ENCODE assay signal across 8 cellular contexts in the genomic region with DNA sequence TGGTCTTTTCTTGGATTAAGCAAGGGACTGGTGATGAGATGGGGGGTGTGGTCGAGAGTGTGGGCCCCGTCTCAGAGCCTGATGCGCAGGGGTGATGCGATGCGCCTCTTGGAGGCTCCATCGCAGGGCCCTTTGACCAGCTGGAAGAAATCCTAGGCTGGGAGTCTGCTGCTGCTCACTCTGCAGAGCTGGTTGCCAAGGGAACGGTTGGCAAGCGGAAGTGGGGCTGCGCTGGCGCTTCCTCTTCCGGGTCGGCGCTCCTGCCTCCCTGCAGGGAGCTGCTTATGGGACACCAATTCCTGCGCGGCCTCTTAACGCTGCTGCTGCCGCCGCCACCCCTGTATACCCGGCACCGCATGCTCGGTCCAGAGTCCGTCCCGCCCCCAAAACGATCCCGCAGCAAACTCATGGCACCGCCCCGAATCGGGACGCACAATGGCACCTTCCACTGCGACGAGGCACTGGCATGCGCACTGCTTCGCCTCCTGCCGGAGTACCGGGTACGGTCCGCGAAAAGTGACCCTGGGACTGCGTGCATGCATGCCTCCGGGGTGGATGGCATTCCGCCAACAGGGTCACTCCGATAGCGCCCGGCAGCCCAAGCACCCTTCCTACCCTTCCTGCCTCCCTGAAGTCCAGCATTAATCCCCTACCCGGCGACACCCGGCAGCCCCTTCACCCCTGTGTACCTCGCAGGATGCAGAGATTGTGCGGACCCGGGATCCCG. TPM values are rescaled to one million over a fixed set of nuclear protein-coding genes. Genes with fewer than 3 reads are reported as not detected.
A peak's percentile ranks its signal among the peaks of the same experiment; 100 is the strongest.
DNase-seq lines count a peak whose midpoint lies in the region; ATAC-seq and TF ChIP-seq lines count a peak whose summit lies in the region.

A gene with protein sequence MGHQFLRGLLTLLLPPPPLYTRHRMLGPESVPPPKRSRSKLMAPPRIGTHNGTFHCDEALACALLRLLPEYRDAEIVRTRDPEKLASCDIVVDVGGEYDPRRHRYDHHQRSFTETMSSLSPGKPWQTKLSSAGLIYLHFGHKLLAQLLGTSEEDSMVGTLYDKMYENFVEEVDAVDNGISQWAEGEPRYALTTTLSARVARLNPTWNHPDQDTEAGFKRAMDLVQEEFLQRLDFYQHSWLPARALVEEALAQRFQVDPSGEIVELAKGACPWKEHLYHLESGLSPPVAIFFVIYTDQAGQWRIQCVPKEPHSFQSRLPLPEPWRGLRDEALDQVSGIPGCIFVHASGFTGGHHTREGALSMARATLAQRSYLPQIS (plus strand): TSS at position 242 of the 727 bp plus-strand sequence. CDS start 43 bp downstream, at position 285.

- H3K27me3 ChIP-seq in Loucy (ENCODE audit: insufficient read depth, low read length, poor library complexity, severe bottlenecking) (no peaks in the 10 kb centered on the region), neural cell (ENCODE audit: insufficient read depth, low read depth, low read length) (no peaks in the 10 kb centered on the region)

- peaks cover 42% of the 10 kb centered on the region for H3K79me2 ChIP-seq in Loucy (ENCODE audit: insufficient read depth, low read length)
- H3K79me2 ChIP-seq in neural cell (replicated peaks; ENCODE audit: insufficient read depth, low read length): peaks cover 33% of the 10 kb centered on the region

- peak within 1 kb of the TSS; percentile 76 for H2AFZ ChIP-seq in Loucy (ENCODE audit: low read length)
- peak within 1 kb of the TSS; percentile 84 for H2AFZ ChIP-seq in neural cell (ENCODE audit: low read depth, low read length)

- H3K9me3 ChIP-seq in Loucy (ENCODE audit: insufficient read depth, low read depth, low read length) (no peaks in the 10 kb centered on the region), neural cell (ENCODE audit: low read length) (no peaks in the 10 kb centered on the region)

- H3K27ac Mint-ChIP-seq in stimulated activated naive CD8-positive, alpha-beta T cell treated with anti-CD3 and anti-CD28 coated beads, Interleukin-15, amount 100 ng/mL, for 72 hours: peak within 1 kb of the TSS; percentile 98

- peak within 1 kb of the TSS; percentile 84 to 92 for H3K4me3 Mint-ChIP-seq in stimulated activated naive CD8-positive, alpha-beta T cell treated with anti-CD3 and anti-CD28 coated beads, Interleukin-15, amount 100 ng/mL, for 72 hours

- peaks cover 78% of the 10 kb centered on the region for H3K4me1 Mint-ChIP-seq in stimulated activated naive CD8-positive, alpha-beta T cell treated with anti-CD3 and anti-CD28 coated beads, Interleukin-15, amount 100 ng/mL, for 72 hours

- peak; percentile 54 for TF ChIP-seq RAD21 in neural cell (conservative IDR thresholded peaks at IDR 0.05)

- ATAC-seq in GM21825 (IDR thresholded peaks at IDR 0.05; ENCODE audit: unreplicated experiment): peak; percentile 68
- ATAC-seq in stimulated activated naive CD8-positive, alpha-beta T cell treated with anti-CD3 and anti-CD28 coated beads, Interleukin-15, amount 100 ng/mL, for 72 hours: peak; percentile 81

- H3K27me3 Mint-ChIP-seq in stimulated activated naive CD8-positive, alpha-beta T cell treated with anti-CD3 and anti-CD28 coated beads, Interleukin-15, amount 100 ng/mL, for 72 hours: no peaks in the 10 kb centered on the region

- peak; percentile 45 for TF ChIP-seq EP300 in neural cell (conservative IDR thresholded peaks at IDR 0.05; ENCODE audit: poor library complexity, severe bottlenecking)

- H3K36me3 ChIP-seq in Loucy (ENCODE audit: insufficient read depth, low read length): no peaks in the 10 kb centered on the region
- no peaks in the 10 kb centered on the region for H3K36me3 ChIP-seq in neural cell (ENCODE audit: insufficient read depth, low read length)

- H3K4me2 ChIP-seq in Loucy (ENCODE audit: low read depth, low read length, poor library complexity, severe bottlenecking) (peak within 1 kb of the TSS; percentile 96), neural cell (ENCODE audit: low read length) (peak within 1 kb of the TSS; percentile 79)

- H3K9ac ChIP-seq in Loucy (ENCODE audit: low read depth, low read length, poor library complexity, severe bottlenecking): peak within 1 kb of the TSS; percentile 73
- H3K9ac ChIP-seq in neural cell (ENCODE audit: low read length): peak within 1 kb of the TSS; percentile 78

- peaks cover 3% of the 10 kb centered on the region for H4K20me1 ChIP-seq in Loucy (ENCODE audit: insufficient read depth, low read length, poor library complexity, severe bottlenecking)
- no peaks in the 10 kb centered on the region for H4K20me1 ChIP-seq in neural cell (ENCODE audit: insufficient read depth)

- no peaks in the 10 kb centered on the region for H3K9me2 ChIP-seq in Loucy (replicated peaks; ENCODE audit: low read depth, low read length)
- H3K9me2 ChIP-seq in neural cell (ENCODE audit: insufficient read depth, low read length): no peaks in the 10 kb centered on the region

- peak within 1 kb of the TSS; percentile 77 for H3K27ac ChIP-seq in neural cell (ENCODE audit: low read length)

- no peaks in the 10 kb centered on the region; the same call in 1 of the 2 replicates for H3F3A ChIP-seq in Loucy (ENCODE audit: low read depth)
- H3F3A ChIP-seq in neural cell (ENCODE audit: insufficient read depth, low read length, poor library complexity, severe bottlenecking): no peaks in the 10 kb centered on the region

- peaks cover 33% of the 10 kb centered on the region for H3K4me1 ChIP-seq in Loucy (ENCODE audit: insufficient read depth, low read length, poor library complexity, severe bottlenecking)

- no peaks in the 10 kb centered on the region for H3K9me3 Mint-ChIP-seq in stimulated activated naive CD8-positive, alpha-beta T cell treated with anti-CD3 and anti-CD28 coated beads, Interleukin-15, amount 100 ng/mL, for 72 hours

- peak; percentile 88 for DNase-seq in EH (ENCODE audit: low read depth)
- DNase-seq in SHP77 (lab: John Stamatoyannopoulos, UW): peak; percentile 89 to 93
- peak; percentile 94 for DNase-seq in activated effector memory CD4-positive, alpha-beta T cell treated with anti-CD3 and anti-CD28 coated beads, Interleukin-2, amount 50 U/mL, for 16 hours
- DNase-seq in fibroblast of villous mesenchyme (ENCODE audit: low read depth): peak; percentile 88
- DNase-seq in stimulated activated naive CD8-positive, alpha-beta T cell treated with anti-CD3 and anti-CD28 coated beads, Interleukin-15, amount 100 ng/mL, for 72 hours: peak; percentile 76 to 82

- peak within 1 kb of the TSS; percentile 93 for H3K4me3 ChIP-seq in Loucy (ENCODE audit: low read length, poor library complexity, severe bottlenecking)
- peak within 1 kb of the TSS; percentile 73 for H3K4me3 ChIP-seq in fibroblast of villous mesenchyme (ENCODE audit: low read depth, low read length)
- H3K4me3 ChIP-seq in neural cell (ENCODE audit: low read length): peak within 1 kb of the TSS; percentile 94

- no peak for TF ChIP-seq CTCF in Loucy (conservative IDR thresholded peaks at IDR 0.05; ENCODE audit: low read length)
- peak; percentile 25 for TF ChIP-seq CTCF in fibroblast of villous mesenchyme (IDR thresholded peaks at IDR 0.05; ENCODE audit: insufficient read depth, low read depth, low read length)
- TF ChIP-seq CTCF in neural cell (IDR thresholded peaks at IDR 0.05; ENCODE audit: poor library complexity, severe bottlenecking): peak; percentile 53

TF ChIP-seq in neural cell, 6 proteins besides CTCF, POLR2A, EP300 and RAD21:
- TF ChIP-seq, protein P1, sequence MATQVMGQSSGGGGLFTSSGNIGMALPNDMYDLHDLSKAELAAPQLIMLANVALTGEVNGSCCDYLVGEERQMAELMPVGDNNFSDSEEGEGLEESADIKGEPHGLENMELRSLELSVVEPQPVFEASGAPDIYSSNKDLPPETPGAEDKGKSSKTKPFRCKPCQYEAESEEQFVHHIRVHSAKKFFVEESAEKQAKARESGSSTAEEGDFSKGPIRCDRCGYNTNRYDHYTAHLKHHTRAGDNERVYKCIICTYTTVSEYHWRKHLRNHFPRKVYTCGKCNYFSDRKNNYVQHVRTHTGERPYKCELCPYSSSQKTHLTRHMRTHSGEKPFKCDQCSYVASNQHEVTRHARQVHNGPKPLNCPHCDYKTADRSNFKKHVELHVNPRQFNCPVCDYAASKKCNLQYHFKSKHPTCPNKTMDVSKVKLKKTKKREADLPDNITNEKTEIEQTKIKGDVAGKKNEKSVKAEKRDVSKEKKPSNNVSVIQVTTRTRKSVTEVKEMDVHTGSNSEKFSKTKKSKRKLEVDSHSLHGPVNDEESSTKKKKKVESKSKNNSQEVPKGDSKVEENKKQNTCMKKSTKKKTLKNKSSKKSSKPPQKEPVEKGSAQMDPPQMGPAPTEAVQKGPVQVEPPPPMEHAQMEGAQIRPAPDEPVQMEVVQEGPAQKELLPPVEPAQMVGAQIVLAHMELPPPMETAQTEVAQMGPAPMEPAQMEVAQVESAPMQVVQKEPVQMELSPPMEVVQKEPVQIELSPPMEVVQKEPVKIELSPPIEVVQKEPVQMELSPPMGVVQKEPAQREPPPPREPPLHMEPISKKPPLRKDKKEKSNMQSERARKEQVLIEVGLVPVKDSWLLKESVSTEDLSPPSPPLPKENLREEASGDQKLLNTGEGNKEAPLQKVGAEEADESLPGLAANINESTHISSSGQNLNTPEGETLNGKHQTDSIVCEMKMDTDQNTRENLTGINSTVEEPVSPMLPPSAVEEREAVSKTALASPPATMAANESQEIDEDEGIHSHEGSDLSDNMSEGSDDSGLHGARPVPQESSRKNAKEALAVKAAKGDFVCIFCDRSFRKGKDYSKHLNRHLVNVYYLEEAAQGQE (IDR thresholded peaks at IDR 0.05; ENCODE audit: borderline replicate concordance): peak; percentile 49
- TF ChIP-seq MXI1 (conservative IDR thresholded peaks at IDR 0.05; ENCODE audit: poor library complexity, severe bottlenecking) (peak; percentile 98), POLR2AphosphoS5 (IDR thresholded peaks at IDR 0.05) (peak; percentile 81), SMC3 (conservative IDR thresholded peaks at IDR 0.05; ENCODE audit: poor library complexity) (peak; percentile 59), TAF1 (IDR thresholded peaks at IDR 0.05; ENCODE audit: low read depth) (no peak), EZH2 (IDR thresholded peaks at IDR 0.05; ENCODE audit: borderline replicate concordance, insufficient read depth, low read length, poor library complexity, severe bottlenecking) (no peak)

RNA-seq across cellular contexts. Expression of the gene that starts here (rescaled TPM):
- 30.2 and 39.6 TPM in 2 replicates for total RNA-seq in fibroblast of villous mesenchyme
- 70.5 and 84.1 TPM in 2 replicates for polyA plus RNA-seq in neural cell
- polyA minus RNA-seq in neural cell: 30.1 and 30.2 TPM in 2 replicates

Comparison
In these comparisons a context has a peak if more than half of its experiments do, and no peak if none do; other contexts are left out.
1. Peak in every context shown above with its lines: DNase-seq, ATAC-seq, H3K4me3 ChIP-seq and H3K27ac ChIP-seq.